ENCODE assay signal across 18 cellular contexts in genomic region chr3:73933585-73933984, GRCh38.
DNase-seq lines count a peak whose midpoint lies in the region; ATAC-seq and TF ChIP-seq lines count a peak whose summit lies in the region.
"Had no signal": no experiment of that assay in that cellular context is flagged by ENCODE, and none has a peak within 500 bp of the region (broad histone marks: within the 10 kb centered on the region; RNA-seq: fewer than 3 reads in every experiment).

No MANE protein-coding gene starts in this region.

- H3K27me3 ChIP-seq in left ventricle myocardium inferior (ENCODE audit: low read depth) (no peaks in the 10 kb centered on the region), osteoblast (ENCODE audit: insufficient read depth, low read length) (no peaks in the 10 kb centered on the region), gastrocnemius medialis (no peaks in the 10 kb centered on the region)

- H4K20me1 ChIP-seq in osteoblast (ENCODE audit: insufficient read depth, low read length), result no peaks in the 10 kb centered on the region

- TF ChIP-seq CTCF in left ventricle myocardium inferior (IDR thresholded peaks at IDR 0.05; ENCODE audit: borderline replicate concordance) (no peak), osteoblast (IDR thresholded peaks at IDR 0.05; ENCODE audit: extremely low read depth, low read depth, low read length) (no peak), gastrocnemius medialis (IDR thresholded peaks at IDR 0.05 in 4 of 5, conservative IDR thresholded peaks at IDR 0.05 in 1 of 5) (no peak), nephron progenitor cell (IDR thresholded peaks at IDR 0.05) (no peak)

- no peak overlapping the region for H3K4me2 ChIP-seq in osteoblast (ENCODE audit: insufficient read depth, low read length)

- H3K27me3 Mint-ChIP-seq in nephron progenitor cell (ENCODE audit: low read depth, poor library complexity), result peaks cover 13% of the 10 kb centered on the region
- H3K27me3 Mint-ChIP-seq: CD4-positive, CD25-positive, alpha-beta regulatory T cell had no signal

- DNase-seq in left ventricle myocardium inferior (no peak), cardiac septum (ENCODE audit: low spot score) (no peak), osteoblast (ENCODE audit: insufficient read length, low spot score, missing footprints) (peak; percentile 15), gastrocnemius medialis (no peak), nephron progenitor cell (no peak), mesenteric fat pad (ENCODE audit: low spot score) (no peak)
- DNase-seq: Caco-2; CD4-positive, CD25-positive, alpha-beta regulatory T cell; CD8-positive, alpha-beta T cell; DMS 273 treated with DMSO at 0.1 percent for 48 hours; DMS79; EL; GDM1; GM23248; H7 had no signal

- H2AFZ ChIP-seq in osteoblast (ENCODE audit: low read length), result no peak overlapping the region
- H2AFZ ChIP-seq: GM23248 had no signal

- H3K9me3 ChIP-seq in left ventricle myocardium inferior (replicated peaks), result no peaks in the 10 kb centered on the region
- H3K9me3 ChIP-seq in osteoblast (ENCODE audit: low read depth, low read length), result no peaks in the 10 kb centered on the region
- H3K9me3 ChIP-seq in gastrocnemius medialis, result no peaks in the 10 kb centered on the region
- H3K9me3 ChIP-seq: Caco-2 had no signal

- in situ Hi-C loops in gastrocnemius medialis (cut with MboI; ENCODE audit: low sequenced_read_pairs in 4 of 4), result no loop called here

- ATAC-seq in gastrocnemius medialis, result peak; percentile 18 to 33
- ATAC-seq: CD8-positive, alpha-beta T cell; GM12878; HCT116 had no signal

- H3K36me3 ChIP-seq in left ventricle myocardium inferior, result no peaks in the 10 kb centered on the region
- no peaks in the 10 kb centered on the region for H3K36me3 ChIP-seq in osteoblast (ENCODE audit: insufficient read depth, low read length)
- H3K36me3 ChIP-seq in gastrocnemius medialis, result no peaks in the 10 kb centered on the region

- no peaks in the 10 kb centered on the region for H3K79me2 ChIP-seq in osteoblast (ENCODE audit: insufficient read depth, low read length)

- H3K9me3 Mint-ChIP-seq in nephron progenitor cell, result no peaks in the 10 kb centered on the region

- intact Hi-C loops in left ventricle myocardium inferior (cut with micrococcal nuclease) (no loop called here), cardiac septum (cut with DNase I) (no loop called here), gastrocnemius medialis (cut with DNase I; ENCODE audit: low total_unique reads) (no loop called here)

- no peaks in the 10 kb centered on the region for H3K4me1 Mint-ChIP-seq in nephron progenitor cell
- H3K4me1 Mint-ChIP-seq: CD4-positive, CD25-positive, alpha-beta regulatory T cell had no signal

- no peak overlapping the region for H3K4me3 Mint-ChIP-seq in nephron progenitor cell
- H3K4me3 Mint-ChIP-seq: CD4-positive, CD25-positive, alpha-beta regulatory T cell; CD8-positive, alpha-beta T cell had no signal

- H3K27ac ChIP-seq in left ventricle myocardium inferior (replicated peaks) (peak overlapping the region; percentile 62), osteoblast (ENCODE audit: low read depth, low read length) (no peak overlapping the region), gastrocnemius medialis (no peak overlapping the region)
- H3K27ac ChIP-seq: C4-2B, GM23248 had no signal

- TF ChIP-seq POLR2A in gastrocnemius medialis (IDR thresholded peaks at IDR 0.05), result no peak

- no peak overlapping the region for H3K27ac Mint-ChIP-seq in nephron progenitor cell
- H3K27ac Mint-ChIP-seq: CD4-positive, CD25-positive, alpha-beta regulatory T cell; CD8-positive, alpha-beta T cell had no signal

- H3K4me3 ChIP-seq in left ventricle myocardium inferior, result no peak overlapping the region
- no peak overlapping the region for H3K4me3 ChIP-seq in osteoblast (ENCODE audit: insufficient read depth, low read length)
- no peak overlapping the region for H3K4me3 ChIP-seq in gastrocnemius medialis
- H3K4me3 ChIP-seq: GM12878, GM23248 had no signal

- H3K36me3 Mint-ChIP-seq in nephron progenitor cell (ENCODE audit: low read depth), result no peaks in the 10 kb centered on the region
- H3K36me3 Mint-ChIP-seq: CD4-positive, CD25-positive, alpha-beta regulatory T cell; CD8-positive, alpha-beta T cell had no signal

- H3K4me1 ChIP-seq in left ventricle myocardium inferior, result no peaks in the 10 kb centered on the region
- H3K4me1 ChIP-seq in osteoblast (ENCODE audit: insufficient read depth, low read length), result no peaks in the 10 kb centered on the region
- no peaks in the 10 kb centered on the region for H3K4me1 ChIP-seq in gastrocnemius medialis
- H3K4me1 ChIP-seq: Caco-2 had no signal
